ENCODE assay signal across 19 cellular contexts in the genomic region with DNA sequence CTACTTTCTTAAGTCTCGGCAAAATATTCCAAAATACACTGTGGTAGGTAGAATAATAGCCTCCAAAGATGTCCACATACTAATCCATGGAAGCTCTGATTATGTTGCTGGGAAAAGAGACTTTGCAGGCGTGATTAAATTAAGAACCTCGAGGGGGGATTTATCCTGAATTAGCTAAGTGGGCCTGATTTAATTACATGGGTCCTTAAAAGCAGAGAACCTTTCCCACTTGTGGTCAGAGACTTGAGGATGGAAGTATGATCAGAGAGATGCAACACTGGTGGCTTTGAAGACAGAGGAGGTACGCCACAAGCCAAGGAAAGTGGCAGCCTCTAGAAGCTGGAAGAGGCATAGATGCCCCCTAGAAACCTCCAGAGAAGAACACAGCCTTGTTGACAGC. TPM values are rescaled to one million over a fixed set of nuclear protein-coding genes. Genes with fewer than 3 reads are reported as not detected.
DNase-seq lines count a peak whose midpoint lies in the region; FAIRE-seq and TF ChIP-seq lines count a peak whose summit lies in the region.
"Had no signal": no experiment of that assay in that cellular context is flagged by ENCODE, and none has a peak within 500 bp of the region (broad histone marks: within the 10 kb centered on the region; RNA-seq: fewer than 3 reads in every experiment).

No MANE protein-coding gene starts in this region.

- intact Hi-C loops in mammary epithelial cell (cut with micrococcal nuclease), result no loop called here

- H3K36me3 Mint-ChIP-seq in nephron (ENCODE audit: low read depth), result peaks cover 27% of the 10 kb centered on the region

- H3K4me3 Mint-ChIP-seq in nephron, result peak overlapping the region in 2 of 3 experiments; percentile 22 to 54
- H3K4me3 Mint-ChIP-seq: H9 had no signal

- peak; percentile 78 for DNase-seq in D721Med (ENCODE audit: insufficient read length, low spot score)
- no peak for DNase-seq in NCI-H1092 (lab: John Stamatoyannopoulos, UW)
- DNase-seq in NCI-H226, result no peak
- DNase-seq in mammary epithelial cell, result no peak
- DNase-seq: Caco-2; CD4-positive, alpha-beta memory T cell; H9; KBM-7; NCI-H1105; NCI-H146; NCI-H2029; NCI-H345; NCI-H526; SIG-M5 had no signal

- H3K27me3 ChIP-seq in Loucy (ENCODE audit: insufficient read depth, low read length, poor library complexity, severe bottlenecking) (no peaks in the 10 kb centered on the region), SU-DHL-6 (ENCODE audit: low read length) (no peaks in the 10 kb centered on the region), mammary epithelial cell (ENCODE audit: insufficient read depth, low read length) (no peaks in the 10 kb centered on the region)

- H3K4me1 ChIP-seq in Loucy (ENCODE audit: insufficient read depth, low read length, poor library complexity, severe bottlenecking) (peaks cover 43% of the 10 kb centered on the region), mammary epithelial cell (ENCODE audit: insufficient read depth, low read length) (peaks cover 10% of the 10 kb centered on the region)
- H3K4me1 ChIP-seq: Caco-2 had no signal

- BruUV-seq in mammary epithelial cell (replicated peaks; lab: Mats Ljungman, UMichigan), result no TSS peak

- H3K36me3 ChIP-seq in Loucy (ENCODE audit: insufficient read depth, low read length), result no peaks in the 10 kb centered on the region
- peaks cover 6% of the 10 kb centered on the region for H3K36me3 ChIP-seq in SU-DHL-6 (ENCODE audit: low read length)
- H3K36me3 ChIP-seq in mammary epithelial cell (ENCODE audit: insufficient read depth, low read length), result no peaks in the 10 kb centered on the region

- H3F3A ChIP-seq in Loucy (ENCODE audit: low read depth) (no peaks in the 10 kb centered on the region), SU-DHL-6 (ENCODE audit: insufficient read depth) (0 out of 2 replicates have a peak, but pooled peaks cover 6% of the 10 kb centered on the region)

- peak overlapping the region; percentile 40 for H3K4me3 ChIP-seq in Loucy (ENCODE audit: low read length, poor library complexity, severe bottlenecking)
- H3K4me3 ChIP-seq in SU-DHL-6 (ENCODE audit: insufficient read depth, low read length, poor library complexity, severe bottlenecking), result no peak overlapping the region
- no peak overlapping the region for H3K4me3 ChIP-seq in mammary epithelial cell (replicated peaks in 1 of 3; ENCODE audit: insufficient read depth in 1 of 3, low read depth in 2 of 3, low read length in 3 of 3)

- WGBS in mammary epithelial cell (ENCODE audit: low coverage, missing lambda C conversion rate), result 84% methylated on average over 4 of the region's 4 CpGs

- H3K9me2 ChIP-seq in Loucy (replicated peaks; ENCODE audit: low read depth, low read length) (no peaks in the 10 kb centered on the region), SU-DHL-6 (replicated peaks; ENCODE audit: insufficient read depth, low read length) (no peaks in the 10 kb centered on the region)

- no peak overlapping the region for H3K27ac ChIP-seq in SU-DHL-6 (ENCODE audit: low read depth, low read length)
- no peak overlapping the region for H3K27ac ChIP-seq in mammary epithelial cell (ENCODE audit: insufficient read depth, low read depth, low read length)
- H3K27ac ChIP-seq: GM23248 had no signal

- CTCF ChIA-PET in mammary epithelial cell (lab: Charles Lee; ENCODE audit: low non-redundant PET), result no interaction called here

- no peak overlapping the region for H3K9ac ChIP-seq in Loucy (ENCODE audit: low read depth, low read length, poor library complexity, severe bottlenecking)
- H3K9ac ChIP-seq in SU-DHL-6 (ENCODE audit: low read length), result no peak overlapping the region
- H3K9ac ChIP-seq in mammary epithelial cell (ENCODE audit: insufficient read depth, low read length), result no peak overlapping the region
- H3K9ac ChIP-seq: GM23248 had no signal

- peaks cover 10% of the 10 kb centered on the region for H3K9me3 Mint-ChIP-seq in nephron

- TF ChIP-seq CTCF in D721Med (IDR thresholded peaks at IDR 0.05; ENCODE audit: insufficient read depth, missing control alignments), result no peak
- TF ChIP-seq CTCF in Loucy (conservative IDR thresholded peaks at IDR 0.05; ENCODE audit: low read length), result no peak
- TF ChIP-seq CTCF in SU-DHL-6 (IDR thresholded peaks at IDR 0.05; ENCODE audit: insufficient read depth, low read length, poor library complexity, severe bottlenecking), result no peak
- no peak for TF ChIP-seq CTCF in nephron (IDR thresholded peaks at IDR 0.05; ENCODE audit: unreplicated experiment in 3 of 3)
- TF ChIP-seq CTCF in mammary epithelial cell (conservative IDR thresholded peaks at IDR 0.05 in 1 of 2, IDR thresholded peaks at IDR 0.05 in 1 of 2; ENCODE audit: extremely low read depth in 1 of 2, insufficient read depth in 1 of 2, low read depth in 1 of 2, low read length in 2 of 2), result no peak

- H3K4me1 Mint-ChIP-seq in nephron, result peaks cover 13% of the 10 kb centered on the region

- peaks cover 8% of the 10 kb centered on the region for H4K20me1 ChIP-seq in Loucy (ENCODE audit: insufficient read depth, low read length, poor library complexity, severe bottlenecking)
- peaks cover 3% of the 10 kb centered on the region; the same call in 1 of the 2 replicates for H4K20me1 ChIP-seq in SU-DHL-6 (ENCODE audit: low read depth, low read length)
- H4K20me1 ChIP-seq in mammary epithelial cell (ENCODE audit: insufficient read depth, low read length), result no peaks in the 10 kb centered on the region

- dilution Hi-C loops in mammary epithelial cell (cut with HindIII; ENCODE audit: low sequenced_read_pairs), result no loop called here

- peak; percentile 89 for FAIRE-seq in D721Med (lab: Jason Lieb, UNC)
- FAIRE-seq: GM12892 had no signal

- H3K4me2 ChIP-seq in Loucy (ENCODE audit: low read depth, low read length, poor library complexity, severe bottlenecking) (peak overlapping the region; percentile 87), SU-DHL-6 (ENCODE audit: low read depth, low read length, poor library complexity, severe bottlenecking) (peak overlapping the region; percentile 78), mammary epithelial cell (ENCODE audit: insufficient read depth, low read depth, low read length) (no peak overlapping the region)

- no peak overlapping the region for H2AFZ ChIP-seq in Loucy (ENCODE audit: low read length)
- H2AFZ ChIP-seq in SU-DHL-6 (ENCODE audit: low read depth, low read length, severe bottlenecking), result no peak overlapping the region
- H2AFZ ChIP-seq in mammary epithelial cell (ENCODE audit: low read depth, low read length), result no peak overlapping the region
- H2AFZ ChIP-seq: GM23248 had no signal

- peaks cover 68% of the 10 kb centered on the region for H3K79me2 ChIP-seq in Loucy (ENCODE audit: insufficient read depth, low read length)
- H3K79me2 ChIP-seq in SU-DHL-6 (ENCODE audit: insufficient read depth, low read length), result peaks cover 75% of the 10 kb centered on the region
- H3K79me2 ChIP-seq in mammary epithelial cell (ENCODE audit: insufficient read depth, low read length), result peaks cover 66% of the 10 kb centered on the region

- no peak overlapping the region for H3K27ac Mint-ChIP-seq in nephron
- H3K27ac Mint-ChIP-seq: H9 had no signal

- in situ Hi-C loops in mammary epithelial cell (cut with MboI; ENCODE audit: low sequenced_read_pairs in 2 of 2), result no loop called here

- H3K27me3 Mint-ChIP-seq in nephron (ENCODE audit: low read depth), result peaks cover 4% of the 10 kb centered on the region
- H3K27me3 Mint-ChIP-seq: CD4-positive, alpha-beta memory T cell had no signal

- no peaks in the 10 kb centered on the region for H3K9me3 ChIP-seq in Loucy (ENCODE audit: insufficient read depth, low read depth, low read length)
- H3K9me3 ChIP-seq in SU-DHL-6 (ENCODE audit: insufficient read depth, low read length), result no peaks in the 10 kb centered on the region
- H3K9me3 ChIP-seq in mammary epithelial cell (replicated peaks; ENCODE audit: insufficient read depth, low read length), result no peaks in the 10 kb centered on the region
- H3K9me3 ChIP-seq: Caco-2 had no signal

RNA-seq across cellular contexts. Expression of a gene that starts 2.8 kb away (rescaled TPM):
- 10 to 100 TPM; 45.5 to 58.0 TPM for total RNA-seq in mammary epithelial cell
- polyA plus RNA-seq in mammary epithelial cell, result 24.2 TPM
- polyA minus RNA-seq in mammary epithelial cell, result 130 TPM

RNA-seq across cellular contexts. Expression of a gene that starts 29.4 kb away (rescaled TPM):
- 10 to 100 TPM; 17.3 to 32.2 TPM for total RNA-seq in mammary epithelial cell
- 12.1 TPM for polyA plus RNA-seq in mammary epithelial cell
- 1.7 TPM for polyA minus RNA-seq in mammary epithelial cell

RNA-seq across cellular contexts. Expression of a gene that starts 34.6 kb away (rescaled TPM):
- total RNA-seq in mammary epithelial cell, result 1,000 to 10,000 TPM; 1,496 to 1,607 TPM
- polyA plus RNA-seq in mammary epithelial cell, result 3,892 TPM
- polyA minus RNA-seq in mammary epithelial cell, result 979 TPM
